9 cellular contexts compared by ENCODE assay signal in the genomic region with DNA sequence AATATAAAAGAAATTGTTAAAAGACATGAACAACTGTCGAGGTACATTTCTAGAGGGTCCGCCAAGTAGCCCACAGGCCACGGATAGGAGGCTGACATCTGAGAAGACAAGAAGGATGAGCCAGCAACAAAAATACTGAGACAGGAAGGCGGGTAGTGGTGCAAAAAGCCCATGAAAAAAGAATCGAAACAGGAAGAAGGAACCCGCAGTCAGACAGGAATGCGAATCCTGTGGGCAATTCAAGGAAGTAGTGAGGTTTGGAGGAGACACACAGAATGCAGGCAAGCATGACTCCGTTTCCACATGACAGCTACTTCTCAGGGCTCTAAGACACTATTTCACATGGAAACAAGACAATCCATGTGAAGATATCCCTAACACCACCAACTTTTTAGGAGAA.
A peak's percentile ranks its signal among the peaks of the same experiment; 100 is the strongest.
DNase-seq lines count a peak whose midpoint lies in the region; ATAC-seq and TF ChIP-seq lines count a peak whose summit lies in the region.
"Had no signal": no experiment of that assay in that cellular context is flagged by ENCODE, and none has a peak within 500 bp of the region (broad histone marks: within the 10 kb centered on the region; RNA-seq: fewer than 3 reads in every experiment).

No MANE protein-coding gene starts in this region.

- peak overlapping the region; percentile 29; the same call in 1 of the 2 replicates for H3K4me3 ChIP-seq in ACC112 (ENCODE audit: low read depth, low read length)
- no peak overlapping the region for H3K4me3 ChIP-seq in gastroesophageal sphincter
- H3K4me3 ChIP-seq: pancreas had no signal

- H3K79me2 ChIP-seq in ACC112 (ENCODE audit: control insufficient read depth, insufficient read depth, low read length, unreplicated experiment), result peaks cover 3% of the 10 kb centered on the region

- H3K27ac Mint-ChIP-seq in stimulated activated naive CD8-positive, alpha-beta T cell treated with anti-CD3 and anti-CD28 coated beads, Interleukin-15, Interleukin-2, amounts not matched to agents 100 ng/mL and 50 ng/mL, for 24 hours, result no peak overlapping the region
- H3K27ac Mint-ChIP-seq in T-helper 2 cell treated with Interferon-gamma antibody and Interleukin-4, amounts not matched to agents 5 μg/mL and 100 μg/mL, for 36 hours, result no peak overlapping the region

- ATAC-seq in GM21390 (IDR thresholded peaks at IDR 0.05; ENCODE audit: unreplicated experiment) (peak; percentile 48), gastroesophageal sphincter (peak; percentile 54), HG03469 (IDR thresholded peaks at IDR 0.05; ENCODE audit: unreplicated experiment) (no peak)

- TF ChIP-seq EP300 in gastroesophageal sphincter (IDR thresholded peaks at IDR 0.05), result no peak

- 65 to 75% methylated on average over 8 of the region's 8 CpGs for WGBS in gastroesophageal sphincter (ENCODE audit: low coverage in 1 of 2), 2 donors

- peak overlapping the region; percentile 85 for H3K27ac ChIP-seq in ACC112 (ENCODE audit: low read depth, low read length)
- H3K27ac ChIP-seq in gastroesophageal sphincter, result peak overlapping the region in 2 of 4 donors; percentile 12 to 61

- H3K4me1 ChIP-seq in ACC112 (ENCODE audit: control insufficient read depth, insufficient read depth, low read length, unreplicated experiment) (peaks cover 46% of the 10 kb centered on the region), gastroesophageal sphincter (peaks cover 0 to 8% (median 0%) of the 10 kb centered on the region in 3 donors)

- TF ChIP-seq POLR2A in gastroesophageal sphincter (IDR thresholded peaks at IDR 0.05), result no peak

- peaks cover 11% of the 10 kb centered on the region for H3K4me1 Mint-ChIP-seq in stimulated activated naive CD8-positive, alpha-beta T cell treated with anti-CD3 and anti-CD28 coated beads, Interleukin-15, Interleukin-2, amounts not matched to agents 100 ng/mL and 50 ng/mL, for 24 hours (ENCODE audit: low read depth)
- H3K4me1 Mint-ChIP-seq in T-helper 2 cell treated with Interferon-gamma antibody and Interleukin-4, amounts not matched to agents 5 μg/mL and 100 μg/mL, for 36 hours (ENCODE audit: low read depth), result peaks cover 7% of the 10 kb centered on the region

- no peak overlapping the region for H2AFZ ChIP-seq in ACC112 (ENCODE audit: low read length, unreplicated experiment)

- H3K27me3 ChIP-seq in ACC112 (ENCODE audit: insufficient read depth, low read length) (no peaks in the 10 kb centered on the region), gastroesophageal sphincter (no peaks in the 10 kb centered on the region)
- H3K27me3 ChIP-seq: pancreas had no signal

- H3K4me3 Mint-ChIP-seq in stimulated activated naive CD8-positive, alpha-beta T cell treated with anti-CD3 and anti-CD28 coated beads, Interleukin-15, Interleukin-2, amounts not matched to agents 100 ng/mL and 50 ng/mL, for 24 hours, result peak overlapping the region; percentile 15
- no peak overlapping the region for H3K4me3 Mint-ChIP-seq in T-helper 2 cell treated with Interferon-gamma antibody and Interleukin-4, amounts not matched to agents 5 μg/mL and 100 μg/mL, for 36 hours

- no peaks in the 10 kb centered on the region for H3K36me3 Mint-ChIP-seq in stimulated activated naive CD8-positive, alpha-beta T cell treated with anti-CD3 and anti-CD28 coated beads, Interleukin-15, Interleukin-2, amounts not matched to agents 100 ng/mL and 50 ng/mL, for 24 hours (ENCODE audit: low read depth)
- H3K36me3 Mint-ChIP-seq in T-helper 2 cell treated with Interferon-gamma antibody and Interleukin-4, amounts not matched to agents 5 μg/mL and 100 μg/mL, for 36 hours (ENCODE audit: low read depth), result no peaks in the 10 kb centered on the region

- H3K36me3 ChIP-seq in ACC112 (ENCODE audit: insufficient read depth, low read length) (no peaks in the 10 kb centered on the region), gastroesophageal sphincter (no peaks in the 10 kb centered on the region)
- H3K36me3 ChIP-seq: pancreas had no signal

- H3K9me3 ChIP-seq in gastroesophageal sphincter, result no peaks in the 10 kb centered on the region
- H3K9me3 ChIP-seq: pancreas had no signal

- peaks cover 23% of the 10 kb centered on the region for H3K27me3 Mint-ChIP-seq in stimulated activated naive CD8-positive, alpha-beta T cell treated with anti-CD3 and anti-CD28 coated beads, Interleukin-15, Interleukin-2, amounts not matched to agents 100 ng/mL and 50 ng/mL, for 24 hours
- peaks cover 11% of the 10 kb centered on the region for H3K27me3 Mint-ChIP-seq in T-helper 2 cell treated with Interferon-gamma antibody and Interleukin-4, amounts not matched to agents 5 μg/mL and 100 μg/mL, for 36 hours (ENCODE audit: low read depth)

- TF ChIP-seq CTCF in gastroesophageal sphincter (IDR thresholded peaks at IDR 0.05), result no peak

- peak; percentile 93 for DNase-seq in MV-4-11 (lab: John Stamatoyannopoulos, UW)
- DNase-seq in central memory CD4-positive, alpha-beta T cell, result no peak
- DNase-seq in T-helper 2 cell treated with Interferon-gamma antibody and Interleukin-4, amounts not matched to agents 5 μg/mL and 100 μg/mL, for 36 hours (ENCODE audit: low spot score), result no peak

- H3K9me3 Mint-ChIP-seq in stimulated activated naive CD8-positive, alpha-beta T cell treated with anti-CD3 and anti-CD28 coated beads, Interleukin-15, Interleukin-2, amounts not matched to agents 100 ng/mL and 50 ng/mL, for 24 hours, result no peaks in the 10 kb centered on the region
- H3K9me3 Mint-ChIP-seq in T-helper 2 cell treated with Interferon-gamma antibody and Interleukin-4, amounts not matched to agents 5 μg/mL and 100 μg/mL, for 36 hours, result no peaks in the 10 kb centered on the region
